Comparison of ENCODE assay signal across 21 cellular contexts in genomic region chr12:30909088-30909688, GRCh38. TPM values are rescaled to one million over a fixed set of nuclear protein-coding genes. Genes with fewer than 3 reads are reported as not detected.
DNase-seq lines count a peak whose midpoint lies in the region; TF ChIP-seq lines count a peak whose summit lies in the region.
"Had no signal": no experiment of that assay in that cellular context is flagged by ENCODE, and none has a peak within 500 bp of the region (broad histone marks: within the 10 kb centered on the region; RNA-seq: fewer than 3 reads in every experiment).

No MANE protein-coding gene starts in this region.

- no peaks in the 10 kb centered on the region for H3K9me3 ChIP-seq in muscle layer of duodenum (ENCODE audit: control insufficient read depth in 1 of 2, low read length in 2 of 2)
- no peaks in the 10 kb centered on the region for H3K9me3 ChIP-seq in testis
- H3K9me3 ChIP-seq: colonic mucosa, HAP-1 had no signal

- no peaks in the 10 kb centered on the region for H3K36me3 ChIP-seq in muscle layer of duodenum (ENCODE audit: control insufficient read depth in 1 of 2, insufficient read depth in 2 of 2, low read length in 2 of 2)
- H3K36me3 ChIP-seq in testis (ENCODE audit: low read depth, missing control alignments) = no peaks in the 10 kb centered on the region
- H3K36me3 ChIP-seq: BLaER1 treated with 17β-estradiol and CSF1 and Interleukin-3, amounts not matched to agents 10 nM and 100 nM; colonic mucosa; HAP-1 had no signal

- peak overlapping the region in 4 of 5 experiments; percentile 46 to 94 (median 83) for H3K27ac Mint-ChIP-seq in brain
- H3K27ac Mint-ChIP-seq: activated naive CD4-positive, alpha-beta T cell treated with anti-CD3 and anti-CD28 coated beads, Interleukin-2, amount 50 U/mL, for 72 hours; activated T-cell treated with anti-CD3 and anti-CD28 coated beads, Interleukin-2, amount 50 U/mL, for 72 hours; stimulated activated naive CD8-positive, alpha-beta T cell treated with anti-CD3 and anti-CD28 coated beads, Interleukin-15, Interleukin-2, amounts not matched to agents 100 ng/mL and 50 ng/mL, for 24 hours had no signal

- 40 to 46% methylated on average over 5 of the region's 5 CpGs for WGBS in testis, 2 donors

- no peaks in the 10 kb centered on the region for H3K36me3 Mint-ChIP-seq in brain
- H3K36me3 Mint-ChIP-seq: activated naive CD4-positive, alpha-beta T cell treated with anti-CD3 and anti-CD28 coated beads, Interleukin-2, amount 50 U/mL, for 72 hours had no signal

- no peaks in the 10 kb centered on the region for H3K9me3 Mint-ChIP-seq in brain
- H3K9me3 Mint-ChIP-seq: activated T-cell treated with anti-CD3 and anti-CD28 coated beads, Interleukin-2, amount 50 U/mL, for 72 hours; stimulated activated naive CD8-positive, alpha-beta T cell treated with anti-CD3 and anti-CD28 coated beads, Interleukin-15, Interleukin-2, amounts not matched to agents 100 ng/mL and 50 ng/mL, for 24 hours had no signal

- H3K4me1 Mint-ChIP-seq in brain = peaks cover 26% of the 10 kb centered on the region

- peak overlapping the region in 2 of 5 experiments; percentile 7 to 28 for H3K4me3 Mint-ChIP-seq in brain
- H3K4me3 Mint-ChIP-seq: activated T-cell treated with anti-CD3 and anti-CD28 coated beads, Interleukin-2, amount 50 U/mL, for 72 hours; stimulated activated naive CD8-positive, alpha-beta T cell treated with anti-CD3 and anti-CD28 coated beads, Interleukin-15, Interleukin-2, amounts not matched to agents 100 ng/mL and 50 ng/mL, for 24 hours had no signal

- no peaks in the 10 kb centered on the region for H3K27me3 ChIP-seq in muscle layer of duodenum (ENCODE audit: low read depth, low read length)
- no peaks in the 10 kb centered on the region for H3K27me3 ChIP-seq in testis
- H3K27me3 ChIP-seq: BLaER1 treated with 17β-estradiol and CSF1 and Interleukin-3, amounts not matched to agents 10 nM and 100 nM; colonic mucosa had no signal

- DNase-seq in NCI-H2196 (lab: John Stamatoyannopoulos, UW; ENCODE audit: unreplicated experiment) (peak; percentile 50), NCI-H2196 treated with DMSO at 0.1 percent for 48 hours (lab: John Stamatoyannopoulos, UW; ENCODE audit: unreplicated experiment) (no peak), testis (no peak), occipital lobe (lab: John Stamatoyannopoulos, UW) (no peak), coronary artery (ENCODE audit: low spot score) (no peak)
- no peak for DNase-seq in stimulated activated CD4-positive, alpha-beta T cell treated with anti-CD3 and anti-CD28 coated beads, Interleukin-12 subunit alpha, Interleukin-12 subunit beta, amount 100 ng/mL, for 4 hours
- DNase-seq: 8988T; activated CD4-positive, CD25-positive, alpha-beta regulatory T cell treated with anti-CD3 and anti-CD28 coated beads, Interleukin-2, amount 50 U/mL, for 72 hours; activated CD8-positive, alpha-beta memory T cell treated with anti-CD3 and anti-CD28 coated beads for 24 hours; activated T-cell treated with anti-CD3 and anti-CD28 coated beads, Interleukin-2, amount 50 U/mL, for 72 hours; colonic mucosa; foreskin keratinocyte; NCI-H774; OCI-M1 had no signal

- TF ChIP-seq CTCF in brain (conservative IDR thresholded peaks at IDR 0.05) (no peak), testis (IDR thresholded peaks at IDR 0.05) (no peak), coronary artery (IDR thresholded peaks at IDR 0.05) (no peak)

- H3K4me1 ChIP-seq in muscle layer of duodenum (ENCODE audit: control insufficient read depth in 1 of 2, insufficient read depth in 2 of 2, low read length in 2 of 2) = peaks cover 4 to 31% of the 10 kb centered on the region in 2 donors
- peaks cover 2% of the 10 kb centered on the region for H3K4me1 ChIP-seq in testis
- H3K4me1 ChIP-seq: colonic mucosa, foreskin keratinocyte, HAP-1 had no signal

- no peak for TF ChIP-seq POLR2A in testis (IDR thresholded peaks at IDR 0.05)

- H3K27me3 Mint-ChIP-seq in brain = peaks cover 3% of the 10 kb centered on the region

- H3K27ac ChIP-seq in muscle layer of duodenum (ENCODE audit: low read length) = peak overlapping the region; percentile 16
- H3K27ac ChIP-seq in testis = peak overlapping the region; percentile 22 to 57
- peak overlapping the region in 1 of 2 donors; percentile 56 for H3K27ac ChIP-seq in coronary artery
- H3K27ac ChIP-seq: BLaER1 treated with 17β-estradiol and CSF1 and Interleukin-3, amounts not matched to agents 10 nM and 100 nM; colonic mucosa; foreskin keratinocyte had no signal

- intact Hi-C loops in testis (cut with DNase I; ENCODE audit: low total_unique reads) = no loop called here

- H3K4me3 ChIP-seq in muscle layer of duodenum (ENCODE audit: low read depth in 1 of 2, low read length in 2 of 2) (no peak overlapping the region), testis (no peak overlapping the region), coronary artery (no peak overlapping the region)
- H3K4me3 ChIP-seq: BLaER1 treated with 17β-estradiol and CSF1 and Interleukin-3, amounts not matched to agents 10 nM and 100 nM; colonic mucosa; GM12878; HAP-1 had no signal

RNA-seq across cellular contexts. Expression of gene TSPAN11, which starts 17.4 kb away (rescaled TPM):
- polyA plus RNA-seq in brain (ENCODE audit: insufficient read depth, low read depth, low replicate concordance) (5.6 TPM), testis (ENCODE audit: insufficient read depth, low read depth, low replicate concordance) (2.7 TPM)
- total RNA-seq in testis (1 to 10 TPM; 2.4 to 2.7 TPM), occipital lobe (4.8 TPM)
- total RNA-seq: activated naive CD4-positive, alpha-beta T cell treated with anti-CD3 and anti-CD28 coated beads, Interleukin-2, amount 50 U/mL, for 72 hours; foreskin keratinocyte had no signal
